In the genomic region with DNA sequence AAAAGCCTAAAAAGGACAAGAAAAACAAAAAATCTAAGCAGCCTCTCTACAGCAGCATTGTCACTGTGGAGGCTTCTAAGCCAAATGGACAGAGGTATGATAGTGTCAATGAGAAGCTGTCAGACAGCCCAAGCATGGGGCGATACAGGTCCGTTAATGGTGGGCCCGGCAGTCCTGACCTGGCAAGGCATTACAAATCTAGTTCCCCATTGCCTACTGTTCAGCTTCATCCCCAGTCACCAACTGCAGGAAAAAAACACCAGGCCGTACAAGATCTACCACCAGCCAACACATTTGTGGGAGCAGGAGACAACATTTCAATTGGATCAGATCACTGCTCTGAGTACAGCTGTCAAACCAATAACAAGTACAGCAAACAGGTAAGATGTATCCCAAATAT, we compare ENCODE assay signal across 11 cellular contexts. TPM values are rescaled to one million over a fixed set of nuclear protein-coding genes. Genes with fewer than 3 reads are reported as not detected.
DNase-seq lines count a peak whose midpoint lies in the region; ATAC-seq and TF ChIP-seq lines count a peak whose summit lies in the region.
"Had no signal": no experiment of that assay in that cellular context is flagged by ENCODE, and none has a peak within 500 bp of the region (broad histone marks: within the 10 kb centered on the region; RNA-seq: fewer than 3 reads in every experiment).

No MANE protein-coding gene starts in this region.

- H2AFZ ChIP-seq in ACC112 (ENCODE audit: low read length, unreplicated experiment) (no peak overlapping the region), trophoblast cell (ENCODE audit: insufficient read depth, low read length, poor library complexity) (no peak overlapping the region)

- H4K91ac ChIP-seq in trophoblast cell (ENCODE audit: low read depth, low read length), result no peak overlapping the region

- no peak for DNase-seq in adipocyte (ENCODE audit: low read depth)
- DNase-seq in fibroblast of the aortic adventitia (ENCODE audit: low read depth), result peak; percentile 22
- DNase-seq in trophoblast cell, result no peak
- DNase-seq in activated T-cell treated with anti-CD3 and anti-CD28 coated beads for 4 hours, result no peak
- DNase-seq in activated CD4-positive, alpha-beta memory T cell treated with anti-CD3 and anti-CD28 coated beads, Interleukin-2, amount 10 ng/mL, durations not matched to agents 7 days and 5 days, result no peak
- no peak for DNase-seq in left lobe of liver (ENCODE audit: low spot score)
- DNase-seq in NCI-H524 (lab: John Stamatoyannopoulos, UW), result no peak
- DNase-seq: activated T-cell treated with anti-CD3 and anti-CD28 coated beads, Interleukin-2, amount 50 U/mL, for 48 hours; Karpas-422; NCI-H2107 had no signal

- H3K27me3 ChIP-seq in ACC112 (ENCODE audit: insufficient read depth, low read length) (no peaks in the 10 kb centered on the region), adipocyte (replicated peaks; ENCODE audit: control insufficient read depth, insufficient read depth, low read length) (peaks cover 9% of the 10 kb centered on the region), trophoblast cell (ENCODE audit: insufficient read depth, low read length) (peaks cover 10% of the 10 kb centered on the region)

- H3K36me3 Mint-ChIP-seq in activated CD4-positive, alpha-beta memory T cell treated with anti-CD3 and anti-CD28 coated beads, Interleukin-2, amount 10 ng/mL, durations not matched to agents 7 days and 5 days (ENCODE audit: low read depth), result peaks cover 8% of the 10 kb centered on the region

- H3K4me1 Mint-ChIP-seq in activated CD4-positive, alpha-beta memory T cell treated with anti-CD3 and anti-CD28 coated beads, Interleukin-2, amount 10 ng/mL, durations not matched to agents 7 days and 5 days, result peaks cover 9% of the 10 kb centered on the region

- no peak overlapping the region for H4K12ac ChIP-seq in trophoblast cell (ENCODE audit: low read depth, low read length)

- peak overlapping the region; percentile 84 for H3K4me3 ChIP-seq in ACC112 (ENCODE audit: low read depth, low read length)
- H3K4me3 ChIP-seq in adipocyte (ENCODE audit: low read length), result peak overlapping the region; percentile 14
- peak overlapping the region; percentile 88 for H3K4me3 ChIP-seq in fibroblast of the aortic adventitia (ENCODE audit: low read depth, low read length)
- peak overlapping the region; percentile 40 for H3K4me3 ChIP-seq in trophoblast cell (ENCODE audit: low read depth, low read length)

- no peak overlapping the region for H2BK120ac ChIP-seq in trophoblast cell (ENCODE audit: insufficient read depth, low read length, poor library complexity)

- H3K4me2 ChIP-seq in trophoblast cell (ENCODE audit: low read length), result peak overlapping the region; percentile 90

- H3K27ac ChIP-seq in ACC112 (ENCODE audit: low read depth, low read length) (peak overlapping the region; percentile 5; the same call in 1 of the 2 replicates), trophoblast cell (ENCODE audit: low read depth, low read length) (no peak overlapping the region)

- no peak overlapping the region for H3K9ac ChIP-seq in adipocyte (ENCODE audit: low read length)
- H3K9ac ChIP-seq in trophoblast cell (ENCODE audit: low read length), result no peak overlapping the region

- POLR2A ChIA-PET in activated CD4-positive, alpha-beta memory T cell treated with anti-CD3 and anti-CD28 coated beads, Interleukin-2, amount 10 ng/mL, durations not matched to agents 7 days and 5 days (lab: Charles Lee), result no interaction called here

- no peak overlapping the region for H3K27ac Mint-ChIP-seq in activated CD4-positive, alpha-beta memory T cell treated with anti-CD3 and anti-CD28 coated beads, Interleukin-2, amount 10 ng/mL, durations not matched to agents 7 days and 5 days

- no peak overlapping the region for H3K4me3 Mint-ChIP-seq in activated CD4-positive, alpha-beta memory T cell treated with anti-CD3 and anti-CD28 coated beads, Interleukin-2, amount 10 ng/mL, durations not matched to agents 7 days and 5 days

- H3K9me3 ChIP-seq in adipocyte (ENCODE audit: control insufficient read depth, low read length) (no peaks in the 10 kb centered on the region), trophoblast cell (ENCODE audit: insufficient read depth, low read depth, low read length) (peaks cover 5% of the 10 kb centered on the region)

- no peak overlapping the region for H3K14ac ChIP-seq in trophoblast cell (ENCODE audit: low read length)

- no peak for ATAC-seq in left lobe of liver

- no peak overlapping the region for H3K23ac ChIP-seq in trophoblast cell (ENCODE audit: low read length)

- no peak overlapping the region for H3K4ac ChIP-seq in trophoblast cell (ENCODE audit: low read depth, low read length)

- no CpG with 5 or more reads among the region's 4 CpGs for WGBS in trophoblast cell (ENCODE audit: extremely low coverage, insufficient coverage, insufficient read length)

- H2BK12ac ChIP-seq in trophoblast cell (ENCODE audit: low read length), result no peak overlapping the region

- CTCF ChIA-PET in activated CD4-positive, alpha-beta memory T cell treated with anti-CD3 and anti-CD28 coated beads, Interleukin-2, amount 10 ng/mL, durations not matched to agents 7 days and 5 days (lab: Charles Lee), result no interaction called here

- peaks cover 26% of the 10 kb centered on the region for H3K79me1 ChIP-seq in trophoblast cell (ENCODE audit: low read length)

- H3K36me3 ChIP-seq in ACC112 (ENCODE audit: insufficient read depth, low read length), result no peaks in the 10 kb centered on the region
- H3K36me3 ChIP-seq in adipocyte (ENCODE audit: control insufficient read depth, insufficient read depth, low read length, severe bottlenecking), result no peaks in the 10 kb centered on the region
- H3K36me3 ChIP-seq in trophoblast cell (ENCODE audit: control insufficient read depth in 1 of 2, insufficient read depth in 2 of 2, low read length in 2 of 2), result peaks cover 15 to 22% of the 10 kb centered on the region in 2 experiments

- H3K9me3 Mint-ChIP-seq in activated CD4-positive, alpha-beta memory T cell treated with anti-CD3 and anti-CD28 coated beads, Interleukin-2, amount 10 ng/mL, durations not matched to agents 7 days and 5 days, result peaks cover 2% of the 10 kb centered on the region

- H4K8ac ChIP-seq in trophoblast cell (ENCODE audit: low read depth, low read length), result no peak overlapping the region

- no peak overlapping the region for H3K18ac ChIP-seq in trophoblast cell (ENCODE audit: low read length)

- H2BK5ac ChIP-seq in trophoblast cell (ENCODE audit: low read depth, low read length, poor library complexity), result no peak overlapping the region

- no peak overlapping the region for H2AK5ac ChIP-seq in trophoblast cell (ENCODE audit: low read length)

- no peak for TF ChIP-seq CTCF in fibroblast of the aortic adventitia (IDR thresholded peaks at IDR 0.05; ENCODE audit: insufficient read depth, low read length)

- H3K27me3 Mint-ChIP-seq in activated CD4-positive, alpha-beta memory T cell treated with anti-CD3 and anti-CD28 coated beads, Interleukin-2, amount 10 ng/mL, durations not matched to agents 7 days and 5 days, result peaks cover 37% of the 10 kb centered on the region

- H3K4me1 ChIP-seq in ACC112 (ENCODE audit: control insufficient read depth, insufficient read depth, low read length, unreplicated experiment) (peaks cover 30% of the 10 kb centered on the region), adipocyte (ENCODE audit: control insufficient read depth, insufficient read depth, low read length) (peaks cover 13% of the 10 kb centered on the region), trophoblast cell (ENCODE audit: control insufficient read depth in 1 of 2, insufficient read depth in 2 of 2, low read length in 2 of 2) (peaks cover 9 to 14% of the 10 kb centered on the region in 2 experiments)

- H3K79me2 ChIP-seq in ACC112 (ENCODE audit: control insufficient read depth, insufficient read depth, low read length, unreplicated experiment), result peaks cover 46% of the 10 kb centered on the region
- H3K79me2 ChIP-seq in trophoblast cell (ENCODE audit: control insufficient read depth, insufficient read depth, low read length, poor library complexity), result peaks cover 25% of the 10 kb centered on the region

RNA-seq across cellular contexts. Expression of a gene that starts 4.0 kb away (rescaled TPM):
- total RNA-seq in fibroblast of the aortic adventitia (ENCODE audit: low replicate concordance) (63.0 and 172 TPM in 2 replicates), left lobe of liver (1.5 TPM)
- polyA plus RNA-seq in trophoblast cell (2013), result 28.5 and 30.7 TPM in 2 replicates
- not detected for total RNA-seq in activated CD4-positive, alpha-beta memory T cell treated with anti-CD3 and anti-CD28 coated beads, Interleukin-2, amount 10 ng/mL, durations not matched to agents 7 days and 5 days

Comparison
In these comparisons a context has a peak if more than half of its experiments do, and no peak if none do; other contexts are left out.
1. H3K4me3 ChIP-seq: peak in every context shown above with its lines; median percentile 88 in fibroblast of the aortic adventitia; 84 in ACC112; 40 in trophoblast cell; 14 in adipocyte.
2. RNA of a gene that starts 4.0 kb away (total RNA-seq): 63.0 to 172 TPM in fibroblast of the aortic adventitia; 1.5 TPM in left lobe of liver (single experiment) and not detected in activated CD4-positive, alpha-beta memory T cell treated with anti-CD3 and anti-CD28 coated beads, Interleukin-2, amount 10 ng/mL, durations not matched to agents 7 days and 5 days; every median in the first group is over 10 times any median in the second.